8 cellular contexts compared by ENCODE assay signal in genomic region chr2:156341482-156342251, GRCh38. TPM values are rescaled to one million over a fixed set of nuclear protein-coding genes. Genes with fewer than 3 reads are reported as not detected.
A peak's percentile ranks its signal among the peaks of the same experiment; 100 is the strongest.
DNase-seq lines count a peak whose midpoint lies in the region; ATAC-seq and TF ChIP-seq lines count a peak whose summit lies in the region.

No MANE protein-coding gene starts in this region.

- H3K79me2 ChIP-seq in fibroblast of lung (ENCODE audit: control insufficient read depth, insufficient read depth, low read length), result no peaks in the 10 kb centered on the region

- H3K4me3 Mint-ChIP-seq in natural killer cell, result peak overlapping the region; percentile 97

- peak overlapping the region; percentile 99 for H3K27ac ChIP-seq in fibroblast of lung (ENCODE audit: insufficient read depth, low read length)

- H3K4me2 ChIP-seq in fibroblast of lung (ENCODE audit: extremely low read depth, insufficient read depth, low read length), result peak overlapping the region; percentile 99

- H2AFZ ChIP-seq in fibroblast of lung (ENCODE audit: low read length), result peak overlapping the region; percentile 6

- no peaks in the 10 kb centered on the region for H4K20me1 ChIP-seq in fibroblast of lung (ENCODE audit: control insufficient read depth, extremely low read depth, insufficient read depth, low read length)

- peak; percentile 76 for ATAC-seq in GM21737 (IDR thresholded peaks at IDR 0.05; ENCODE audit: unreplicated experiment)
- peak; percentile 73 to 90 (median 74) for ATAC-seq in natural killer cell
- peak; percentile 82 for ATAC-seq in stimulated activated naive CD8-positive, alpha-beta T cell treated with anti-CD3 and anti-CD28 coated beads, Interleukin-15, Interleukin-2, amounts not matched to agents 100 U/mL and 50 U/mL, for 24 hours

- H3K36me3 Mint-ChIP-seq in natural killer cell, result no peaks in the 10 kb centered on the region

- H3K9me3 ChIP-seq in fibroblast of lung (ENCODE audit: control insufficient read depth, insufficient read depth, low read depth, low read length), result no peaks in the 10 kb centered on the region

- peak overlapping the region; percentile 100 for H3K9ac ChIP-seq in fibroblast of lung (ENCODE audit: insufficient read depth, low read length)

- no peaks in the 10 kb centered on the region for H3K27me3 Mint-ChIP-seq in natural killer cell (ENCODE audit: low read depth in 2 of 2)

- H3K4me1 ChIP-seq in fibroblast of lung (ENCODE audit: control insufficient read depth, extremely low read depth, insufficient read depth, low read length), result peaks cover 2% of the 10 kb centered on the region

- H3K4me3 ChIP-seq in fibroblast of lung (replicated peaks in 1 of 4; ENCODE audit: control extremely low read depth in 1 of 4, insufficient read depth in 1 of 4, low read depth in 3 of 4, low read length in 4 of 4), result peak overlapping the region; percentile 81 to 86 (median 84)

- no peaks in the 10 kb centered on the region for H3K27me3 ChIP-seq in fibroblast of lung (ENCODE audit: control insufficient read depth, insufficient read depth, low read length)

- H3K27ac Mint-ChIP-seq in natural killer cell, result peak overlapping the region; percentile 96 to 97

- in situ Hi-C loops in KBM-7 (cut with MboI; ENCODE audit: low pct_unique_long_range_greater_than_20kb, low sequenced_read_pairs), result loop anchor here (25.0 kb wide), 1 partner anchor 246 kb away; no protein-coding TSS in a partner anchor

- intact Hi-C loops in natural killer cell (cut with micrococcal nuclease), result loop anchor here (1.0 to 5.0 kb wide), 4 partner anchors 8 to 151 kb away; no protein-coding TSS in a partner anchor

- H3K36me3 ChIP-seq in fibroblast of lung (ENCODE audit: control insufficient read depth, insufficient read depth, low read length), result no peaks in the 10 kb centered on the region

- DNase-seq in DMS79 treated with DMSO at 0.1 percent for 48 hours (lab: John Stamatoyannopoulos, UW) (peak; percentile 86), KBM-7 (peak; percentile 87), RKO (ENCODE audit: low spot score) (peak; percentile 95), fibroblast of lung (ENCODE audit: low read depth in 2 of 2) (peak; percentile 95 to 97), natural killer cell (peak; percentile 78)
- peak; percentile 64 to 77 for DNase-seq in activated T-helper 1 cell treated with anti-CD3 and anti-CD28 coated beads, Interleukin-2, amount 50 U/mL, for 16 hours (ENCODE audit: low read depth in 1 of 2, low spot score in 1 of 2)
- peak; percentile 95 for DNase-seq in stimulated activated naive CD8-positive, alpha-beta T cell treated with anti-CD3 and anti-CD28 coated beads, Interleukin-15, Interleukin-2, amounts not matched to agents 100 U/mL and 50 U/mL, for 24 hours

- TF ChIP-seq CTCF in fibroblast of lung (conservative IDR thresholded peaks at IDR 0.05 in 1 of 2, IDR thresholded peaks at IDR 0.05 in 1 of 2; ENCODE audit: low read depth in 1 of 2, low read length in 2 of 2) (no peak), natural killer cell (IDR thresholded peaks at IDR 0.05) (no peak)

- no peaks in the 10 kb centered on the region for H3K9me3 Mint-ChIP-seq in natural killer cell

- H3K4me1 Mint-ChIP-seq in natural killer cell, result peaks cover 24 to 25% of the 10 kb centered on the region in 2 donors

RNA-seq across cellular contexts. Expression of gene NR4A2, which starts 9.1 kb away (rescaled TPM):
- total RNA-seq in fibroblast of lung, result 0.17 and 0.26 TPM in 2 replicates
- polyA plus RNA-seq in fibroblast of lung, result 0.62 and 1.4 TPM in 2 replicates
- 0.94 and 1.3 TPM in 2 replicates for polyA plus RNA-seq in fibroblast of lung (2012)
- polyA minus RNA-seq in fibroblast of lung (ENCODE audit: low replicate concordance), result 4.1 and 8.5 TPM in 2 replicates
- 100 to 1,000 TPM; 163 to 316 (median 266) TPM for total RNA-seq in natural killer cell

Comparison
In these comparisons a context has a peak if more than half of its experiments do, and no peak if none do; other contexts are left out.
1. Peak in every context shown above with its lines: DNase-seq, ATAC-seq, H3K4me3 ChIP-seq and H3K27ac ChIP-seq.
2. RNA of gene NR4A2, which starts 9.1 kb away (total RNA-seq): 163 to 316 TPM in natural killer cell; 0.17 to 0.26 TPM in fibroblast of lung; every median in the first group is over 100 times any median in the second.